In the genomic region with DNA sequence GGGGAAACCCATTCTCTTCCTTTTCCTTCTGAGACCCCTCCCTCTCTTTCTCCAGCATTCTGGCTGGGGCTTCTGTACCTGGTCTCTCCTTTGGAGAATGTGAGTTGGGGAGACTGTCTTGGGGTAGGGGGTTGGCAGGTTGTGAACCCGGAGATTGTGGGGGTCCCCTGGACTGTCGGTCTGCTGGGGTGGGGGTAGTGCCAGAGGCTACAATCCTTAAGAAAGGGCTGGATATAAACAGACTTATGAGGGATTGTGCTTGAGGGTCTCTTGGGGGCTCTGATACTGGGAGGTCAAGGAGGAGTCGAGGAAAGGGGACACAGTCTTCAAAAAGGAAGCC, we compare ENCODE assay signal across 8 cellular contexts. TPM values are rescaled to one million over a fixed set of nuclear protein-coding genes. Genes with fewer than 3 reads are reported as not detected.
A peak's percentile ranks its signal among the peaks of the same experiment; 100 is the strongest.
DNase-seq lines count a peak whose midpoint lies in the region; ATAC-seq and TF ChIP-seq lines count a peak whose summit lies in the region.

No MANE protein-coding gene starts in this region.

- H3K36me3 ChIP-seq in fibroblast of lung (ENCODE audit: control insufficient read depth, insufficient read depth, low read length) (peaks cover 8% of the 10 kb centered on the region), skeletal muscle satellite cell (ENCODE audit: insufficient read depth, low read length) (peaks cover 13% of the 10 kb centered on the region)

- no peak for ATAC-seq in HG03571 (IDR thresholded peaks at IDR 0.05; ENCODE audit: unreplicated experiment)
- no peak for ATAC-seq in GM21737 (IDR thresholded peaks at IDR 0.05; ENCODE audit: unreplicated experiment)

- no peak for DNase-seq in fibroblast of lung (ENCODE audit: low read depth in 2 of 2)
- no peak for DNase-seq in effector CD8-positive, alpha-beta T cell (lab: John Stamatoyannopoulos, UW)
- DNase-seq in retina: no peak

- no peaks in the 10 kb centered on the region for H3K79me2 ChIP-seq in fibroblast of lung (ENCODE audit: control insufficient read depth, insufficient read depth, low read length)

- H3K4me3 ChIP-seq in GM12875 (ENCODE audit: low read depth, low read length): peak overlapping the region; percentile 2
- peak overlapping the region; percentile 54 to 71 (median 62) for H3K4me3 ChIP-seq in fibroblast of lung (replicated peaks in 1 of 4; ENCODE audit: control extremely low read depth in 1 of 4, insufficient read depth in 1 of 4, low read depth in 3 of 4, low read length in 4 of 4)
- H3K4me3 ChIP-seq in skeletal muscle satellite cell (ENCODE audit: low read length): peak overlapping the region; percentile 67

- H3K9ac ChIP-seq in fibroblast of lung (ENCODE audit: insufficient read depth, low read length) (no peak overlapping the region), skeletal muscle satellite cell (ENCODE audit: low read depth, low read length) (peak overlapping the region; percentile 71)

- peak overlapping the region; percentile 97 for H3K4me2 ChIP-seq in fibroblast of lung (ENCODE audit: extremely low read depth, insufficient read depth, low read length)
- peak overlapping the region; percentile 85 for H3K4me2 ChIP-seq in skeletal muscle satellite cell (ENCODE audit: low read length)

- H4K20me1 ChIP-seq in fibroblast of lung (ENCODE audit: control insufficient read depth, extremely low read depth, insufficient read depth, low read length): no peaks in the 10 kb centered on the region

- TF ChIP-seq CTCF in GM12875 (IDR thresholded peaks at IDR 0.05; ENCODE audit: borderline replicate concordance, insufficient read depth, low read depth, low read length): no peak
- TF ChIP-seq CTCF in VCaP (conservative IDR thresholded peaks at IDR 0.05): no peak
- no peak for TF ChIP-seq CTCF in fibroblast of lung (conservative IDR thresholded peaks at IDR 0.05 in 1 of 2, IDR thresholded peaks at IDR 0.05 in 1 of 2; ENCODE audit: low read depth in 1 of 2, low read length in 2 of 2)

- H3K27me3 ChIP-seq in fibroblast of lung (ENCODE audit: control insufficient read depth, insufficient read depth, low read length): no peaks in the 10 kb centered on the region
- no peaks in the 10 kb centered on the region for H3K27me3 ChIP-seq in skeletal muscle satellite cell (ENCODE audit: control insufficient read depth, insufficient read depth, low read length)

- H3K9me3 ChIP-seq in fibroblast of lung (ENCODE audit: control insufficient read depth, insufficient read depth, low read depth, low read length): no peaks in the 10 kb centered on the region
- no peaks in the 10 kb centered on the region for H3K9me3 ChIP-seq in skeletal muscle satellite cell (replicated peaks; ENCODE audit: low read length)

- no peak overlapping the region for H2AFZ ChIP-seq in fibroblast of lung (ENCODE audit: low read length)

- H3K27ac ChIP-seq in VCaP (peak overlapping the region; percentile 83), fibroblast of lung (ENCODE audit: insufficient read depth, low read length) (peak overlapping the region; percentile 43)

- H3K4me1 ChIP-seq in fibroblast of lung (ENCODE audit: control insufficient read depth, extremely low read depth, insufficient read depth, low read length) (peaks cover 16% of the 10 kb centered on the region), skeletal muscle satellite cell (ENCODE audit: control insufficient read depth, insufficient read depth, low read length) (peaks cover 33% of the 10 kb centered on the region)

RNA-seq across cellular contexts. Expression of a gene that starts 2.4 kb away (rescaled TPM):
- 6.6 and 8.5 TPM in 2 replicates for total RNA-seq in fibroblast of lung
- polyA plus RNA-seq in fibroblast of lung: 2.6 and 4.3 TPM in 2 replicates
- polyA plus RNA-seq in fibroblast of lung (2012): 2.7 and 7.9 TPM in 2 replicates
- 5.3 TPM in 1 of 2 replicates, not detected in the other for polyA minus RNA-seq in fibroblast of lung (ENCODE audit: low replicate concordance)
- total RNA-seq in skeletal muscle satellite cell (2012; rRNA removed): 12.0 and 13.4 TPM in 2 replicates

RNA-seq across cellular contexts. Expression of a gene that starts 46.7 kb away (rescaled TPM):
- 88.8 and 101 TPM in 2 replicates for total RNA-seq in fibroblast of lung
- polyA plus RNA-seq in fibroblast of lung: 128 and 146 TPM in 2 replicates
- 162 and 173 TPM in 2 replicates for polyA plus RNA-seq in fibroblast of lung (2012)
- 232 and 304 TPM in 2 replicates for polyA minus RNA-seq in fibroblast of lung (ENCODE audit: low replicate concordance)
- 104 and 109 TPM in 2 replicates for total RNA-seq in skeletal muscle satellite cell (2012; rRNA removed)

RNA-seq across cellular contexts. Expression of a gene that starts 46.7 kb away (rescaled TPM):
- total RNA-seq in fibroblast of lung: 29.9 and 31.8 TPM in 2 replicates
- polyA plus RNA-seq in fibroblast of lung: 109 and 126 TPM in 2 replicates
- polyA plus RNA-seq in fibroblast of lung (2012): 49.7 and 52.6 TPM in 2 replicates
- 51.6 and 109 TPM in 2 replicates for polyA minus RNA-seq in fibroblast of lung (ENCODE audit: low replicate concordance)
- 43.9 and 49.4 TPM in 2 replicates for total RNA-seq in skeletal muscle satellite cell (2012; rRNA removed)

Comparison
In these comparisons a context has a peak if more than half of its experiments do, and no peak if none do; other contexts are left out.
1. H3K4me3 ChIP-seq: peak in every context shown above with its lines; median percentile 67 in skeletal muscle satellite cell; 62 in fibroblast of lung; 2 in GM12875.